Comparison of ENCODE assay signal across 10 cellular contexts in the genomic region with DNA sequence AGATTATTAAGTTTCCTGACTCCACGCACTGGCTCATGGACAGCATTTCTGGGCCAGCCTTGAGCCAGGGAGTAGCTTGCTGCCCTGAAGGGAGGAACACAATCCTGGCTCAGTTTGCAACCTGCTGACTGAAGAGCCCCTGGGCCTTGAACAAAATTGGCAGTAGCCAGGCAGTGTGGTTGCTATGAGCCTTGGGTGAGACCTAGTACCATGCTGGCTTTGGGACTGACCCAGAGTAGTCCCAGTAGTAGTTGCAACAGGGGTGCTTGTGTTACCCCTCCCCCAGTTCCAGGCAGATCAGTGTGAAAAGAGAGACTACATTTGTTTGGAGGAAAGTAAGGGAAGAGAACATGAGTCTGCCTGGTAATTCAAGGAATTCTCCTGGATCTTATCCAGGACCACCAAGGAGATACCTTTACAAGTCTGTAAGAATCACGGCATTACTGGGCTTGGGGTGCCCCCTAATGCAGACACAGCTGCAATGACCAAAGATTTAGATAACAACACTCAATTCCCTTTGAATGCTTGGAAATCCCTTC. TPM values are rescaled to one million over a fixed set of nuclear protein-coding genes. Genes with fewer than 3 reads are reported as not detected.
DNase-seq lines count a peak whose midpoint lies in the region; ATAC-seq and TF ChIP-seq lines count a peak whose summit lies in the region.
"Had no signal": no experiment of that assay in that cellular context is flagged by ENCODE, and none has a peak within 500 bp of the region (broad histone marks: within the 10 kb centered on the region; RNA-seq: fewer than 3 reads in every experiment).

No MANE protein-coding gene starts in this region.

- H3K23ac ChIP-seq in H9 (ENCODE audit: insufficient read length, low read depth, low read length): no peak overlapping the region

- no peaks in the 10 kb centered on the region for H3K79me1 ChIP-seq in H9 (ENCODE audit: insufficient read depth, low read depth, low read length, poor library complexity, severe bottlenecking)

- no peak overlapping the region for H2BK120ac ChIP-seq in H9 (ENCODE audit: low read depth, low read length, poor library complexity, severe bottlenecking)

- H3K9ac ChIP-seq in H9 (ENCODE audit: extremely low read depth, insufficient read length, low read length): no peak overlapping the region
- H3K9ac ChIP-seq: KMS-11 had no signal

- no peaks in the 10 kb centered on the region for H4K20me1 ChIP-seq in H9 (ENCODE audit: control insufficient read depth, insufficient read depth, insufficient read length)

- H3K4me3 Mint-ChIP-seq in H9: no peak overlapping the region
- H3K4me3 Mint-ChIP-seq: memory B cell had no signal

- H3T11ph ChIP-seq in H9 (ENCODE audit: low read length): no peak overlapping the region

- H2BK20ac ChIP-seq in H9 (ENCODE audit: low read depth, low read length, poor library complexity, severe bottlenecking): no peak overlapping the region

- H3K4me2 ChIP-seq in H9 (ENCODE audit: insufficient read depth, insufficient read length, low read length): no peak overlapping the region
- H3K4me2 ChIP-seq: KMS-11 had no signal

- ATAC-seq in HG02759 (IDR thresholded peaks at IDR 0.05; ENCODE audit: unreplicated experiment) (no peak), GM21786 (IDR thresholded peaks at IDR 0.05; ENCODE audit: unreplicated experiment) (no peak)

- H4K5ac ChIP-seq in H9 (ENCODE audit: insufficient read length, low read depth, low read length): no peak overlapping the region

- TF ChIP-seq CTCF in H9 (conservative IDR thresholded peaks at IDR 0.05): peak; percentile 81
- TF ChIP-seq CTCF in fibroblast of the aortic adventitia (IDR thresholded peaks at IDR 0.05; ENCODE audit: insufficient read depth, low read length): peak; percentile 40

- H2BK15ac ChIP-seq in H9 (ENCODE audit: low read depth, low read length): no peak overlapping the region

- no peak overlapping the region for H3K56ac ChIP-seq in H9 (ENCODE audit: insufficient read length, low read depth, low read length)

- no peaks in the 10 kb centered on the region for H3K9me3 Mint-ChIP-seq in H9

- no peaks in the 10 kb centered on the region; the same call in 1 of the 2 replicates for H3K27me3 Mint-ChIP-seq in H9 (ENCODE audit: low read depth)

- no peak overlapping the region for H3K4ac ChIP-seq in H9 (ENCODE audit: low read depth, low read length)

- no peaks in the 10 kb centered on the region for H3K79me2 ChIP-seq in H9 (ENCODE audit: insufficient read depth, low read length)

- 0 out of 7 replicates have a peak, but pooled peaks cover 0 to 2% (median 0%) of the 10 kb centered on the region in 3 experiments for H3K36me3 Mint-ChIP-seq in H9 (ENCODE audit: insufficient read depth in 1 of 3, low read depth in 3 of 3)
- H3K36me3 Mint-ChIP-seq: memory B cell had no signal

- no peak overlapping the region for H2BK5ac ChIP-seq in H9 (ENCODE audit: insufficient read length, low read length)

- no peaks in the 10 kb centered on the region for H3K23me2 ChIP-seq in H9 (ENCODE audit: insufficient read length, low read depth, low read length, poor library complexity, severe bottlenecking)

- no peaks in the 10 kb centered on the region for H3K36me3 ChIP-seq in SJCRH30

- no peak overlapping the region for H4K8ac ChIP-seq in H9 (replicated peaks; ENCODE audit: insufficient read length, low read depth, low read length)

- H3K9me3 ChIP-seq in H9 (ENCODE audit: control insufficient read depth, low read depth, low read length): no peaks in the 10 kb centered on the region
- no peaks in the 10 kb centered on the region for H3K9me3 ChIP-seq in SJCRH30 (replicated peaks)

- H2BK12ac ChIP-seq in H9 (ENCODE audit: insufficient read length, low read depth, low read length): no peak overlapping the region

- H3K27ac Mint-ChIP-seq in H9: peak overlapping the region in 1 of 3 experiments; percentile 34; a peak in 2 of 7 replicates
- H3K27ac Mint-ChIP-seq: memory B cell had no signal

- no peak overlapping the region for H4K91ac ChIP-seq in H9 (ENCODE audit: insufficient read length, low read depth, low read length)

- H3K18ac ChIP-seq in H9 (ENCODE audit: insufficient read length, low read depth, low read length): peak overlapping the region; percentile 30

- H3K27ac ChIP-seq in H9 (ENCODE audit: insufficient read length, low read depth, low read length) (no peak overlapping the region), SJCRH30 (no peak overlapping the region)
- H3K27ac ChIP-seq: KMS-11 had no signal

- H3K4me3 ChIP-seq in SJCRH30 (no peak overlapping the region), fibroblast of the aortic adventitia (ENCODE audit: low read depth, low read length) (no peak overlapping the region)

- DNase-seq in H9: peak; percentile 60
- DNase-seq in SJCRH30: peak; percentile 68 to 79
- DNase-seq in fibroblast of the aortic adventitia (ENCODE audit: low read depth): peak; percentile 84
- DNase-seq in renal cortical epithelial cell (ENCODE audit: low read depth): peak; percentile 84
- DNase-seq in cortex of kidney (lab: John Stamatoyannopoulos, UW): no peak
- no peak for DNase-seq in DMS153 (lab: John Stamatoyannopoulos, UW)

- H3K14ac ChIP-seq in H9 (ENCODE audit: insufficient read depth, low read length): no peak overlapping the region

- H3K4me1 ChIP-seq in H9 (ENCODE audit: insufficient read depth, low read length): no peaks in the 10 kb centered on the region; the same call in 1 of the 2 replicates
- H3K4me1 ChIP-seq in SJCRH30: no peaks in the 10 kb centered on the region

- H3K27me3 ChIP-seq in H9 (ENCODE audit: insufficient read depth, low read length) (no peaks in the 10 kb centered on the region), SJCRH30 (no peaks in the 10 kb centered on the region)

- H3K4me1 Mint-ChIP-seq in H9: peaks cover 12% of the 10 kb centered on the region in 2 experiments
- H3K4me1 Mint-ChIP-seq: memory B cell had no signal

- WGBS in H9 (ENCODE audit: extremely low coverage, insufficient read length, low lambda C conversion rate): no CpG with 5 or more reads among the region's 2 CpGs

- H2AFZ ChIP-seq in H9 (ENCODE audit: low read length): peak overlapping the region; percentile 0

- no peak overlapping the region for H2AK5ac ChIP-seq in H9 (ENCODE audit: insufficient read length, low read length)

RNA-seq across cellular contexts. Expression of gene ITGBL1, which starts 22.0 kb away (rescaled TPM):
- total RNA-seq in H9 (2021) (0.04 TPM in 1 of 2 replicates, not detected in the other), fibroblast of the aortic adventitia (ENCODE audit: low replicate concordance) (167 and 301 TPM in 2 replicates), renal cortical epithelial cell (1.4 and 3.1 TPM in 2 replicates)
- 0.10 TPM in 1 of 2 replicates, not detected in the other for total RNA-seq in SJCRH30 (2014; rRNA removed; shearing (Covaris generic))

RNA-seq across cellular contexts. Expression of gene NALCN, which starts 58.2 kb away (rescaled TPM):
- total RNA-seq in H9 (2021) (0.09 and 0.26 TPM in 2 replicates), fibroblast of the aortic adventitia (ENCODE audit: low replicate concordance) (1.1 and 3.1 TPM in 2 replicates), renal cortical epithelial cell (7.2 and 10.2 TPM in 2 replicates)
- total RNA-seq in SJCRH30 (2014; rRNA removed; shearing (Covaris generic)): 0.26 and 0.68 TPM in 2 replicates

Comparison
In these comparisons a context has a peak if more than half of its experiments do, and no peak if none do; other contexts are left out.
1. DNase-seq: peak in H9 (single experiment), SJCRH30 (2 of 2), fibroblast of the aortic adventitia (single experiment) and renal cortical epithelial cell (single experiment); none in cortex of kidney (single experiment) and DMS153 (single experiment).
2. RNA of gene ITGBL1, which starts 22.0 kb away (total RNA-seq): 167 to 301 TPM in fibroblast of the aortic adventitia; 1.4 to 3.1 TPM in renal cortical epithelial cell, 0.04 TPM in H9 and 0.10 TPM in SJCRH30; every median in the first group is over 10 times any median in the second.